Comparison of ENCODE assay signal across 8 cellular contexts in genomic region chr16:67833418-67834241, GRCh38.
A peak's percentile ranks its signal among the peaks of the same experiment; 100 is the strongest.
DNase-seq lines count a peak whose midpoint lies in the region; ATAC-seq lines count a peak whose summit lies in the region.

No MANE protein-coding gene starts in this region.

- peak; percentile 83 to 90 for DNase-seq in AML-193 (lab: John Stamatoyannopoulos, UW)
- DNase-seq in NCI-H345 treated with DMSO at 0.1 percent for 48 hours (lab: John Stamatoyannopoulos, UW; ENCODE audit: unreplicated experiment), result peak; percentile 83
- peak; percentile 95 for DNase-seq in activated CD4-positive, CD25-positive, alpha-beta regulatory T cell treated with anti-CD3 and anti-CD28 coated beads, Interleukin-2, amount 50 U/mL, for 72 hours
- DNase-seq in cerebellar nuclear complex (lab: John Stamatoyannopoulos, UW), result peak; percentile 39 to 83
- peak; percentile 86 for DNase-seq in kidney tubule cell (ENCODE audit: low spot score)
- DNase-seq in stimulated activated CD4-positive, alpha-beta T cell treated with anti-CD3 and anti-CD28 coated beads, Interleukin-1b, Interleukin-23, amount 100 ng/mL, for 1 hour (ENCODE audit: low read depth in 2 of 2), result peak; percentile 72 to 84

- ATAC-seq in GM19043 (IDR thresholded peaks at IDR 0.05; ENCODE audit: low read depth, unreplicated experiment) (peak; percentile 99), HG03342 (IDR thresholded peaks at IDR 0.05; ENCODE audit: unreplicated experiment) (peak; percentile 93)

Comparison
In these comparisons a context has a peak if more than half of its experiments do, and no peak if none do; other contexts are left out.
1. Peak in every context shown above with its lines: DNase-seq and ATAC-seq.